In the genomic region with DNA sequence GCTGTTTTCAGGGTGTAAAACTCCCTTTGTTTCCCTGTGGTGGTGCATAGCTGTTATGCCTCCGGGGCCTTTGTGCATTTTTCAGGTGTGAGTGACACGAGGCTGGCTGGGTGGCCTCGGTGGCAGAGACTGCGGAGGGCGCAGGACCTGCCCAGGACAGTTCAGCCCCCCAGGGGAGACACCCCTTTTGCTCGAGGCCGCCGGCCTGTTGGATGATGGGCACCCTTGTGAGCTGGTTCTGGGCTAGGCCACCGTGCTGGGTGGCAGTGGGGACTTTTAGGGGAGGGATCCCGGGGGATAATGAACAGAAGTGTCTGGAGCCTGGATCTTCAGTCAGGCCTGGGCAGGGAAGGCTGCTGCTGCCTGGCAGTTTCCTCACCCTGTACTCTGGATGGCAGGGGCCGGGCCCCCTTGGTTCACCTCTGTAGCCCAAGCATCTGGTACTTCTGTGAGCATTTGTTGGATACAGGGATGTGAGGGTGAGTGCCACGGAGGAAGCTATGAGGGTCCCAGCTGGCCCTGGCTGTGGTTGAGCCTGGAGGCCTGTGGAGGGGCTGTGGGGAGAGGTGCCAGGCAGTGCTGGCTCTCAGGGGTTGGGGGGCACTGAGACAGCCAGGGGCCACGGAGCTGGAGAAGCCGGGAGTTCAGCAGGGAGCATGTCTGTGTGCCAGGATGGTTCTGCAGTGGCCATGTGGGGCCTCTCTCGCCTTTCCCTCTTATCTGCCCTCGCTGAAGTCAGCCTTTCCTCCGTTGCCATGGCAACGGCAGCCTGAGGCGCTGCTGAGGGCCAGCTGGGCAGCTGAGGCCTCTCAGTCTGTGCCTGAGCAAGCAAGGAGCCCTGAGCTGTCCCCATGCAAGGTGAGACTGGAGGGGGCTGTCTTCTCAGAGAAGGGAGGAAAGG, we compare ENCODE assay signal across 10 cellular contexts. TPM values are rescaled to one million over a fixed set of nuclear protein-coding genes. Genes with fewer than 3 reads are reported as not detected.
DNase-seq lines count a peak whose midpoint lies in the region; ATAC-seq and TF ChIP-seq lines count a peak whose summit lies in the region.
"Had no signal": no experiment of that assay in that cellular context is flagged by ENCODE, and none has a peak within 500 bp of the region (broad histone marks: within the 10 kb centered on the region; RNA-seq: fewer than 3 reads in every experiment).

No MANE protein-coding gene starts in this region.

- in situ Hi-C loops in Panc1 (cut with HindIII; ENCODE audit: low pct_unique_long_range_greater_than_20kb, low sequenced_read_pairs): no loop called here
- in situ Hi-C loops in transverse colon (cut with MboI; ENCODE audit: low pct_ligation_motif_present in 1 of 4, low pct_unique_long_range_greater_than_20kb in 1 of 4, low sequenced_read_pairs in 3 of 4): loop anchor here in 1 of 4 donors (25.0 kb wide), 1 partner anchor 1286 kb away; no protein-coding TSS in a partner anchor

- POLR2A ChIA-PET in Panc1 (lab: Charles Lee): no interaction called here

- H3K27ac ChIP-seq in Panc1 (ENCODE audit: low read length) (no peak overlapping the region), transverse colon (no peak overlapping the region)
- H3K27ac ChIP-seq: heart right ventricle had no signal

- ATAC-seq in Panc1 (peak; percentile 23), GM21723 (IDR thresholded peaks at IDR 0.05; ENCODE audit: unreplicated experiment) (no peak), GM19351 (IDR thresholded peaks at IDR 0.05; ENCODE audit: unreplicated experiment) (no peak)

- H3K4me3 ChIP-seq in GM12865 (ENCODE audit: low read depth, low read length): no peak overlapping the region
- H3K4me3 ChIP-seq in Panc1 (ENCODE audit: low read depth in 2 of 2, low read length in 2 of 2): no peak overlapping the region
- no peak overlapping the region for H3K4me3 ChIP-seq in fibroblast of pulmonary artery (replicated peaks; ENCODE audit: low read depth, low read length)
- H3K4me3 ChIP-seq in transverse colon: no peak overlapping the region

- DNase-seq in GM12865 (ENCODE audit: low read depth): peak; percentile 7
- DNase-seq in Panc1 (ENCODE audit: low read depth, low spot score): no peak
- DNase-seq in fibroblast of pulmonary artery (ENCODE audit: low read depth): peak; percentile 85
- peak; percentile 48 to 96 (median 72) for DNase-seq in posterior cingulate gyrus
- DNase-seq in transverse colon: no peak
- DNase-seq in NCI-H1048 (lab: John Stamatoyannopoulos, UW): no peak

- H3K36me3 ChIP-seq in Panc1 (ENCODE audit: control insufficient read depth, insufficient read depth, low read length) (no peaks in the 10 kb centered on the region), transverse colon (no peaks in the 10 kb centered on the region)
- H3K36me3 ChIP-seq: heart right ventricle had no signal

- CTCF ChIA-PET in Panc1 (lab: Charles Lee): no interaction called here

- TF ChIP-seq POLR2A in transverse colon (IDR thresholded peaks at IDR 0.05): no peak

- no peaks in the 10 kb centered on the region for H3K9me3 ChIP-seq in Panc1 (ENCODE audit: control insufficient read depth, insufficient read depth, low read depth, low read length)
- no peaks in the 10 kb centered on the region for H3K9me3 ChIP-seq in transverse colon
- H3K9me3 ChIP-seq: heart right ventricle had no signal

- 49% methylated on average over 14 of the region's 19 CpGs; no CpG with 5 or more reads in 1 of the 2 donors for WGBS in transverse colon (ENCODE audit: low coverage in 1 of 2), 2 donors

- intact Hi-C loops in Panc1 (cut with micrococcal nuclease; ENCODE audit: unreplicated experiment): loop anchor here (2.0 to 10.0 kb wide), 4 partner anchors 39 to 1296 kb away; no protein-coding TSS in a partner anchor
- intact Hi-C loops in posterior cingulate gyrus (cut with DNase I): loop anchor here (1.0 to 5.0 kb wide), 3 partner anchors 39 to 1294 kb away; no protein-coding TSS in a partner anchor
- intact Hi-C loops in transverse colon (cut with DNase I; ENCODE audit: low total_unique reads): loop anchor here (2.0 to 10.0 kb wide), 2 partner anchors 153 to 1293 kb away; no protein-coding TSS in a partner anchor

- peaks cover 5% of the 10 kb centered on the region; the same call in 1 of the 2 replicates for H3K4me1 ChIP-seq in Panc1 (ENCODE audit: control insufficient read depth, insufficient read depth, low read length)
- H3K4me1 ChIP-seq in transverse colon: peaks cover 0 to 2% (median 0%) of the 10 kb centered on the region in 4 donors

- no TSS peak for BruUV-seq in Panc1 (replicated peaks; lab: Mats Ljungman, UMichigan)

- no peak for TF ChIP-seq EP300 in transverse colon (IDR thresholded peaks at IDR 0.05; ENCODE audit: low read depth)

- H3K27me3 ChIP-seq in Panc1 (ENCODE audit: control insufficient read depth, insufficient read depth, low read length): peaks cover 15% of the 10 kb centered on the region
- no peaks in the 10 kb centered on the region for H3K27me3 ChIP-seq in transverse colon
- H3K27me3 ChIP-seq: heart right ventricle had no signal

- no peak for TF ChIP-seq CTCF in GM12865 (IDR thresholded peaks at IDR 0.05; ENCODE audit: insufficient read depth, low read depth, low read length, missing control alignments)
- TF ChIP-seq CTCF in Panc1 (IDR thresholded peaks at IDR 0.05): no peak
- no peak for TF ChIP-seq CTCF in fibroblast of pulmonary artery (IDR thresholded peaks at IDR 0.05; ENCODE audit: low read length, missing control alignments)
- TF ChIP-seq CTCF in transverse colon (IDR thresholded peaks at IDR 0.05): no peak

RNA-seq across cellular contexts. Expression of gene KY, which starts 49.0 kb away (rescaled TPM):
- total RNA-seq in Panc1 (2021; ENCODE audit: unreplicated experiment) (not detected), transverse colon (under 1 TPM in 1 of 4 donors, not detected in 3; 0.41 TPM)
- not detected for polyA plus RNA-seq in Panc1 (2012; ENCODE audit: insufficient read length)
- total RNA-seq: activated CD4-positive, alpha-beta memory T cell treated with anti-CD3 and anti-CD28 coated beads for 36 hours had no signal

Comparison
In these comparisons a context has a peak if more than half of its experiments do, and no peak if none do; other contexts are left out.
1. DNase-seq: peak in GM12865 (single experiment), fibroblast of pulmonary artery (single experiment) and posterior cingulate gyrus (10 of 10); none in Panc1 (single experiment), transverse colon (single experiment) and NCI-H1048 (single experiment).